Comparison of ENCODE assay signal across 21 cellular contexts in genomic region chr12:75558262-75558661, GRCh38.
"Had no signal": no experiment of that assay in that cellular context is flagged by ENCODE, and none has a peak within 500 bp of the region (broad histone marks: within the 10 kb centered on the region; RNA-seq: fewer than 3 reads in every experiment).

No MANE protein-coding gene starts in this region.

- H3K4me1 Mint-ChIP-seq: central memory CD8-positive, alpha-beta T cell; immature natural killer cell; naive thymus-derived CD8-positive, alpha-beta T cell; stimulated activated naive B cell treated with anti-CD40 and anti-IgM and Interleukin-4, amounts not matched to agents 10 μg/mL and 1 μg/mL and 100 μg/mL, for 72 hours; stimulated activated naive CD8-positive, alpha-beta T cell treated with anti-CD3 and anti-CD28 coated beads, Interleukin-15, amount 100 ng/mL, for 72 hours had no signal

- H3K4me3 Mint-ChIP-seq: central memory CD8-positive, alpha-beta T cell; dendritic cell treated with granulocyte-macrophage colony-stimulating factor and Interleukin-4, amounts not matched to agents 40 ng/mL and 50 ng/mL, for 4 days; effector memory CD8-positive, alpha-beta T cell; immature natural killer cell; naive thymus-derived CD8-positive, alpha-beta T cell; stimulated activated naive B cell treated with anti-CD40 and anti-IgM and Interleukin-4, amounts not matched to agents 10 μg/mL and 1 μg/mL and 100 μg/mL, for 72 hours; stimulated activated naive CD8-positive, alpha-beta T cell treated with anti-CD3 and anti-CD28 coated beads, Interleukin-15, amount 100 ng/mL, for 72 hours had no signal

- H3K27ac ChIP-seq: epithelial cell of prostate, esophagus muscularis mucosa, gastroesophageal sphincter, parathyroid adenoma, psoas muscle, sigmoid colon, skin epidermis had no signal

- H2AFZ ChIP-seq: parathyroid adenoma had no signal

- H3K4me1 ChIP-seq: parathyroid adenoma, psoas muscle had no signal

- H3K27me3 ChIP-seq: esophagus muscularis mucosa, gastroesophageal sphincter, sigmoid colon had no signal

- H3K4me3 ChIP-seq: esophagus muscularis mucosa, gastroesophageal sphincter, lung, psoas muscle, sigmoid colon, skin epidermis had no signal

- H3K9me3 Mint-ChIP-seq: central memory CD8-positive, alpha-beta T cell; dendritic cell treated with granulocyte-macrophage colony-stimulating factor and Interleukin-4, amounts not matched to agents 40 ng/mL and 50 ng/mL, for 4 days; effector memory CD8-positive, alpha-beta T cell; immature natural killer cell; naive thymus-derived CD8-positive, alpha-beta T cell; stimulated activated naive B cell treated with anti-CD40 and anti-IgM and Interleukin-4, amounts not matched to agents 10 μg/mL and 1 μg/mL and 100 μg/mL, for 72 hours; stimulated activated naive CD8-positive, alpha-beta T cell treated with anti-CD3 and anti-CD28 coated beads, Interleukin-15, amount 100 ng/mL, for 72 hours had no signal

- H3K27ac Mint-ChIP-seq: dendritic cell treated with granulocyte-macrophage colony-stimulating factor and Interleukin-4, amounts not matched to agents 40 ng/mL and 50 ng/mL, for 4 days; effector memory CD8-positive, alpha-beta T cell; immature natural killer cell; naive thymus-derived CD8-positive, alpha-beta T cell; stimulated activated naive B cell treated with anti-CD40 and anti-IgM and Interleukin-4, amounts not matched to agents 10 μg/mL and 1 μg/mL and 100 μg/mL, for 72 hours; stimulated activated naive CD8-positive, alpha-beta T cell treated with anti-CD3 and anti-CD28 coated beads, Interleukin-15, amount 100 ng/mL, for 72 hours had no signal

- H3K36me3 ChIP-seq: esophagus muscularis mucosa, gastroesophageal sphincter, sigmoid colon had no signal

- H3K79me2 ChIP-seq: parathyroid adenoma had no signal

- H3K36me3 Mint-ChIP-seq: immature natural killer cell; naive thymus-derived CD8-positive, alpha-beta T cell; stimulated activated naive B cell treated with anti-CD40 and anti-IgM and Interleukin-4, amounts not matched to agents 10 μg/mL and 1 μg/mL and 100 μg/mL, for 72 hours had no signal

- H3K9ac ChIP-seq: parathyroid adenoma had no signal

- H3K9me3 ChIP-seq: esophagus muscularis mucosa, gastroesophageal sphincter, psoas muscle, sigmoid colon had no signal

- DNase-seq: effector memory CD8-positive, alpha-beta T cell; immature natural killer cell; left ventricle myocardium superior; mesenchymal stem cell; naive thymus-derived CD8-positive, alpha-beta T cell; psoas muscle; retina; sigmoid colon; stimulated activated CD4-positive, alpha-beta T cell treated with anti-CD3 and anti-CD28 coated beads, Interleukin-2, amount 100 ng/mL, for 24 hours; stimulated activated CD4-positive, alpha-beta T cell treated with anti-CD3 and anti-CD28 coated beads, Interleukin-4, amount 100 ng/mL, for 4 hours; stimulated activated naive B cell treated with anti-CD40 and anti-IgM and Interleukin-4, amounts not matched to agents 10 μg/mL and 1 μg/mL and 100 μg/mL, for 72 hours; stimulated activated naive CD8-positive, alpha-beta T cell treated with anti-CD3 and anti-CD28 coated beads, Interleukin-15, amount 100 ng/mL, for 72 hours; trophoblast cell had no signal
